In genomic region chr19:49451430-49452181, GRCh38 we compare ENCODE assay signal across 8 cellular contexts. TPM values are rescaled to one million over a fixed set of nuclear protein-coding genes. Genes with fewer than 3 reads are reported as not detected.
A peak's percentile ranks its signal among the peaks of the same experiment; 100 is the strongest.
DNase-seq lines count a peak whose midpoint lies in the region; ATAC-seq, FAIRE-seq and TF ChIP-seq lines count a peak whose summit lies in the region.

TSS of gene PIH1D1 (minus strand) at chr19:49451814. CDS start at chr19:49451574, 240 bp downstream.

- no peaks in the 10 kb centered on the region for H3K9me3 ChIP-seq in keratinocyte (ENCODE audit: control insufficient read depth, low read depth, low read length)

- no peaks in the 10 kb centered on the region for H3K27me3 ChIP-seq in keratinocyte (ENCODE audit: control insufficient read depth, extremely low read depth, insufficient read depth, low read length)

- peak; percentile 48 for ATAC-seq in GM19023 (IDR thresholded peaks at IDR 0.05; ENCODE audit: unreplicated experiment)
- ATAC-seq in HG03342 (IDR thresholded peaks at IDR 0.05; ENCODE audit: unreplicated experiment), result peak; percentile 59
- ATAC-seq in activated CD4-positive, CD25-positive, alpha-beta regulatory T cell treated with anti-CD3 and anti-CD28 coated beads, Interleukin-2, amount 50 U/mL, for 24 hours, result peak; percentile 71 to 77

- H2AFZ ChIP-seq in keratinocyte (ENCODE audit: control insufficient read depth, low read length), result peak within 1 kb of the TSS; percentile 92

- peaks cover 13% of the 10 kb centered on the region for H3K4me1 ChIP-seq in keratinocyte (ENCODE audit: control insufficient read depth, extremely low read depth, insufficient read depth, low read length)

- H3K79me2 ChIP-seq in keratinocyte (ENCODE audit: control insufficient read depth, insufficient read depth, low read length), result peaks cover 21% of the 10 kb centered on the region

- peak; percentile 25 for TF ChIP-seq CTCF in AG09309 (IDR thresholded peaks at IDR 0.05; ENCODE audit: control insufficient read depth, insufficient read depth, low read depth, low read length, missing control alignments)
- TF ChIP-seq CTCF in keratinocyte (optimal IDR thresholded peaks at IDR 0.05 in 1 of 3, IDR thresholded peaks at IDR 0.05 in 1 of 3, conservative IDR thresholded peaks at IDR 0.05 in 1 of 3; ENCODE audit: extremely low read depth in 1 of 3, insufficient read depth in 2 of 3, low read length in 3 of 3), result peak in 1 of 3 experiments; percentile 24

- no peaks in the 10 kb centered on the region for H4K20me1 ChIP-seq in keratinocyte (ENCODE audit: control insufficient read depth, extremely low read depth, insufficient read depth, low read length)

- H3K9me1 ChIP-seq in keratinocyte (ENCODE audit: control insufficient read depth, extremely low read depth, insufficient read depth, low read length), result no peaks in the 10 kb centered on the region

- dilution Hi-C loops in keratinocyte (cut with MboI; ENCODE audit: extremely low pct_ligation_motif_present, low sequenced_read_pairs), result no loop called here

- peaks cover 7 to 12% of the 10 kb centered on the region in 2 experiments for H3K36me3 ChIP-seq in keratinocyte (ENCODE audit: control insufficient read depth in 2 of 2, extremely low read depth in 1 of 2, insufficient read depth in 2 of 2, low read length in 2 of 2)

- peak; percentile 97 for DNase-seq in AG09309 (ENCODE audit: low read depth)
- peak; percentile 99 for DNase-seq in NCI-H446 treated with DMSO at 0.1 percent for 48 hours (lab: John Stamatoyannopoulos, UW)
- peak; percentile 98 for DNase-seq in cerebellum (ENCODE audit: low spot score)
- DNase-seq in keratinocyte (ENCODE audit: low read depth, low spot score), result peak; percentile 98
- DNase-seq in stimulated activated CD4-positive, alpha-beta T cell treated with anti-CD3 and anti-CD28 coated beads, Interleukin-15, amount 100 ng/mL, for 1 hour (ENCODE audit: low read depth in 1 of 2, low spot score in 1 of 2), result peak; percentile 73 to 84

- peak within 1 kb of the TSS; percentile 96 for H3K4me2 ChIP-seq in keratinocyte (ENCODE audit: control insufficient read depth, extremely low read depth, insufficient read depth, low read depth, low read length)

- H3K9ac ChIP-seq in keratinocyte (ENCODE audit: control insufficient read depth, extremely low read depth, insufficient read depth, low read length), result peak within 1 kb of the TSS; percentile 99

- peak; percentile 94 for FAIRE-seq in keratinocyte (lab: Jason Lieb, UNC)

- peak within 1 kb of the TSS; percentile 90 for H3K27ac ChIP-seq in keratinocyte (ENCODE audit: control insufficient read depth, insufficient read depth, low read length)

- H3K4me3 ChIP-seq in AG09309 (ENCODE audit: control insufficient read depth, low read depth, low read length), result peak within 1 kb of the TSS; percentile 95
- H3K4me3 ChIP-seq in keratinocyte (ENCODE audit: control insufficient read depth in 2 of 3, extremely low read depth in 1 of 3, insufficient read depth in 2 of 3, low read depth in 1 of 3, low read length in 3 of 3), result peak within 1 kb of the TSS; percentile 78 to 98 (median 88)

RNA-seq across cellular contexts. Expression of gene PIH1D1, which starts in this region (rescaled TPM):
- total RNA-seq in cerebellum, result 32.2 TPM
- polyA plus RNA-seq in keratinocyte, result 29.0 to 40.7 TPM (median 37.8 TPM) in 3 replicates
- polyA plus RNA-seq in keratinocyte (2011; ENCODE audit: low read depth), result 28.1 TPM
- polyA plus RNA-seq in keratinocyte (2011; cell fraction: cytosol; rRNA removed), result 21.0 and 30.4 TPM in 2 replicates
- 52.1 and 56.4 TPM in 2 replicates for polyA plus RNA-seq in keratinocyte (2011; cell fraction: nucleus; rRNA removed)
- polyA plus RNA-seq in keratinocyte (2012; ENCODE audit: low replicate concordance), result 37.2 and 37.3 TPM in 2 replicates
- polyA minus RNA-seq in keratinocyte, result 23.7 to 31.4 TPM (median 26.2 TPM) in 3 replicates
- polyA minus RNA-seq in keratinocyte (2011; cell fraction: cytosol; rRNA and poly(A)+ RNA removed), result 20.5 TPM
- polyA minus RNA-seq in keratinocyte (2011; cell fraction: nucleus; rRNA and poly(A)+ RNA removed), result 8.1 and 17.3 TPM in 2 replicates

Comparison
In these comparisons a context has a peak if more than half of its experiments do, and no peak if none do; other contexts are left out.
1. Peak in every context shown above with its lines: DNase-seq, ATAC-seq, H3K4me3 ChIP-seq and H3K27ac ChIP-seq.